ENCODE assay signal across 8 cellular contexts in genomic region chr6:167113935-167114910, GRCh38. TPM values are rescaled to one million over a fixed set of nuclear protein-coding genes. Genes with fewer than 3 reads are reported as not detected.
DNase-seq lines count a peak whose midpoint lies in the region; ATAC-seq, FAIRE-seq and TF ChIP-seq lines count a peak whose summit lies in the region.

No MANE protein-coding gene starts in this region.

- no peak overlapping the region for H4K91ac ChIP-seq in H1 (replicated peaks; ENCODE audit: insufficient read length, low read length)

- H3K56ac ChIP-seq in H1 (replicated peaks; ENCODE audit: insufficient read length, low read depth, low read length) = no peak overlapping the region

- H2BK15ac ChIP-seq in H1 (ENCODE audit: low read length) = 0 out of 2 replicates have a peak overlapping the region, but pooled peaks have one; percentile 14

- H3K4me3 ChIP-seq in GM12864 (ENCODE audit: low read depth, low read length) = peak overlapping the region; percentile 6; the same call in 1 of the 2 replicates
- no peak overlapping the region for H3K4me3 ChIP-seq in H1 (ENCODE audit: extremely low read depth in 1 of 4, insufficient read depth in 2 of 4, low read depth in 3 of 4, low read length in 4 of 4)

- no peak overlapping the region for H2BK5ac ChIP-seq in H1 (ENCODE audit: low read depth, low read length)

- H2AFZ ChIP-seq in H1 (ENCODE audit: low read length) = no peak overlapping the region

- no peak overlapping the region for H3K14ac ChIP-seq in H1 (ENCODE audit: insufficient read length)

- no peak overlapping the region for H3K9ac ChIP-seq in H1 (replicated peaks in 1 of 4; ENCODE audit: extremely low read depth in 1 of 4, low read depth in 3 of 4, low read length in 3 of 4)

- H2AK5ac ChIP-seq in H1 (ENCODE audit: low read depth, low read length) = no peak overlapping the region

- TF ChIP-seq EP300 in H1 (IDR thresholded peaks at IDR 0.05; ENCODE audit: borderline replicate concordance in 1 of 2, low read depth in 2 of 2, low read length in 2 of 2) = no peak

- H2BK20ac ChIP-seq in H1 (ENCODE audit: low read length) = no peak overlapping the region

- H3K79me2 ChIP-seq in H1 (ENCODE audit: control insufficient read depth in 1 of 2, insufficient read depth in 2 of 2, low read length in 2 of 2) = no peaks in the 10 kb centered on the region

- no peak overlapping the region for H3K18ac ChIP-seq in H1 (ENCODE audit: extremely low read depth, low read length)

- H3K36me3 ChIP-seq in H1 (ENCODE audit: control insufficient read depth in 2 of 4, insufficient read depth in 4 of 4, low read length in 3 of 4) = no peaks in the 10 kb centered on the region

- FAIRE-seq in H1 (lab: Jason Lieb, UNC) = no peak

- no peak overlapping the region for H3K4ac ChIP-seq in H1 (replicated peaks; ENCODE audit: insufficient read length, low read depth, low read length)

- no peaks in the 10 kb centered on the region for H3K23me2 ChIP-seq in H1 (ENCODE audit: low read depth, low read length)

- no peaks in the 10 kb centered on the region for H3K79me1 ChIP-seq in H1 (ENCODE audit: low read depth, low read length)

- CTCF ChIA-PET in H1 (lab: Charles Lee; ENCODE audit: partially characterized antibody) = interaction anchor here (0.6 to 1.6 kb wide), 6 partner anchors 8 to 424 kb away, joined by 3 read pairs; no protein-coding TSS in a partner anchor

- H3K27me3 ChIP-seq in H1 (replicated peaks in 1 of 4; ENCODE audit: control insufficient read depth in 3 of 4, extremely low read depth in 1 of 4, insufficient read depth in 3 of 4, low read length in 3 of 4) = no peaks in the 10 kb centered on the region

- no peak overlapping the region for H3K23ac ChIP-seq in H1 (ENCODE audit: insufficient read length)

- H4K8ac ChIP-seq in H1 (ENCODE audit: extremely low read depth, insufficient read depth, low read length) = no peak overlapping the region

- H3K4me1 ChIP-seq in H1 (replicated peaks in 1 of 4; ENCODE audit: control insufficient read depth in 3 of 4, insufficient read depth in 4 of 4, low read length in 3 of 4) = peaks cover 0 to 5% (median 0%) of the 10 kb centered on the region in 4 experiments; a peak in 3 of 7 replicates

- TF ChIP-seq CTCF in GM12864 (IDR thresholded peaks at IDR 0.05; ENCODE audit: low read depth, low read length, missing control alignments) = no peak
- TF ChIP-seq CTCF in H1 (IDR thresholded peaks at IDR 0.05; ENCODE audit: control extremely low read depth in 1 of 3, insufficient read depth in 1 of 3, low read depth in 1 of 3, low read length in 3 of 3) = no peak

- DNase-seq in GM12864 (ENCODE audit: low read depth) = peak; percentile 92
- no peak for DNase-seq in H1 (ENCODE audit: low read depth in 1 of 2, low spot score in 2 of 2)
- no peak for DNase-seq in NCI-H146 treated with DMSO at 0.1 percent for 48 hours (lab: John Stamatoyannopoulos, UW; ENCODE audit: unreplicated experiment)
- no peak for DNase-seq in NCI-H2107 (lab: John Stamatoyannopoulos, UW)
- DNase-seq in DMS 273 treated with DMSO at 0.1 percent for 48 hours (lab: John Stamatoyannopoulos, UW) = no peak
- no peak for DNase-seq in DMS79 treated with DMSO at 0.1 percent for 48 hours (lab: John Stamatoyannopoulos, UW)

- no peak overlapping the region for H3K4me2 ChIP-seq in H1 (ENCODE audit: insufficient read depth in 1 of 2, low read depth in 2 of 2, low read length in 2 of 2)

- no peak for TF ChIP-seq POLR2A in H1 (IDR thresholded peaks at IDR 0.05; ENCODE audit: control extremely low read depth in 1 of 2, low read depth in 2 of 2, low read length in 2 of 2)

- no peak overlapping the region for H3K27ac ChIP-seq in H1 (ENCODE audit: low read depth, low read length)

- no peak overlapping the region for H2BK120ac ChIP-seq in H1 (replicated peaks; ENCODE audit: low read depth, low read length)

- H2BK12ac ChIP-seq in H1 (ENCODE audit: low read depth, low read length) = peak overlapping the region; percentile 32; the same call in 1 of the 2 replicates

- TF ChIP-seq RAD21 in H1 (IDR thresholded peaks at IDR 0.05 in 1 of 2, conservative IDR thresholded peaks at IDR 0.05 in 1 of 2; ENCODE audit: low read depth in 2 of 2, low read length in 2 of 2) = no peak

- POLR2A ChIA-PET in H1 (lab: Charles Lee; ENCODE audit: partially characterized antibody) = interaction anchor here (1.0 kb wide), 1 partner anchor 49 kb away, joined by 3 read pairs; no protein-coding TSS in a partner anchor

- no peaks in the 10 kb centered on the region for H4K20me1 ChIP-seq in H1 (replicated peaks in 1 of 2; ENCODE audit: control insufficient read depth in 1 of 2, insufficient read depth in 2 of 2, low read length in 2 of 2)

- WGBS in H1 (ENCODE audit: extremely low coverage in 1 of 2, insufficient coverage in 1 of 2, insufficient read length in 1 of 2, insufficient replicate concordance in 2 of 2, low coverage in 1 of 2, low lambda C conversion rate in 2 of 2, missing lambda C conversion rate in 1 of 2), 2 experiments = 86% methylated on average over 24 of the region's 25 CpGs; no CpG with 5 or more reads in 1 of the 2 experiments

- ATAC-seq in GM19467 (IDR thresholded peaks at IDR 0.05; ENCODE audit: unreplicated experiment) = peak; percentile 87
- ATAC-seq in HG03457 (IDR thresholded peaks at IDR 0.05; ENCODE audit: unreplicated experiment) = peak; percentile 79

- H4K5ac ChIP-seq in H1 (ENCODE audit: insufficient read length, low read depth, low read length) = no peak overlapping the region

- no peaks in the 10 kb centered on the region for H3K9me3 ChIP-seq in H1 (ENCODE audit: insufficient read depth in 2 of 2, low read depth in 1 of 2, low read length in 1 of 2)

TF ChIP-seq in H1, 55 proteins besides CTCF, POLR2A, EP300 and RAD21:
- no peak for TF ChIP-seq SAP30 (IDR thresholded peaks at IDR 0.05; ENCODE audit: insufficient read depth, insufficient replicate concordance, low read length)
- TF ChIP-seq ZNF274 (IDR thresholded peaks at IDR 0.05; ENCODE audit: borderline replicate concordance, extremely low read depth, low read length) = no peak
- no peak for TF ChIP-seq EZH2 (IDR thresholded peaks at IDR 0.05; ENCODE audit: low read depth, low read length, severe bottlenecking)
- TF ChIP-seq RXRA (IDR thresholded peaks at IDR 0.05; ENCODE audit: insufficient read depth, low read depth, low read length) = no peak
- TF ChIP-seq KDM5A (IDR thresholded peaks at IDR 0.05; ENCODE audit: low read length) = no peak
- TF ChIP-seq CBX8 (IDR thresholded peaks at IDR 0.05; ENCODE audit: borderline replicate concordance, low read depth, low read length) = no peak
- TF ChIP-seq YY1 (IDR thresholded peaks at IDR 0.05; ENCODE audit: low read depth, low read length) = no peak
- no peak for TF ChIP-seq FOSL1 (IDR thresholded peaks at IDR 0.05; ENCODE audit: insufficient read depth, low read depth, low read length)
- TF ChIP-seq ATF3 (IDR thresholded peaks at IDR 0.05; ENCODE audit: insufficient read depth, low read depth, low read length) = no peak

RNA-seq across cellular contexts. Expression of gene CCR6, which starts 8.7 kb away (rescaled TPM):
- total RNA-seq in H1 (2021; fragmentation: NEBNext Ultra II Directional; extraction: Animal tissue kit (Norgen Biotek cat#: 25700)) = not detected in 2 replicates
- 0.06 and 0.27 TPM in 2 replicates for polyA plus RNA-seq in H1 (2011; rRNA removed)
- not detected for polyA plus RNA-seq in H1 (2011; cell fraction: cytosol; rRNA removed)
- not detected for polyA plus RNA-seq in H1 (2011; cell fraction: nucleus; rRNA removed)
- polyA plus RNA-seq in H1 (2012, experiment 1 of 2) = not detected in 4 replicates
- polyA plus RNA-seq in H1 (2012, experiment 2 of 2) = not detected
- polyA plus RNA-seq in H1 (2013, experiment 1 of 2) = not detected
- not detected for polyA plus RNA-seq in H1 (2013, experiment 2 of 2)
- not detected in 2 replicates for polyA minus RNA-seq in H1 (2011; rRNA and poly(A)+ RNA removed)
- polyA minus RNA-seq in H1 (2011; cell fraction: cytosol; rRNA and poly(A)+ RNA removed) = not detected
- not detected for polyA minus RNA-seq in H1 (2011; cell fraction: nucleus; rRNA and poly(A)+ RNA removed)

RNA-seq across cellular contexts. Expression of gene GPR31, which starts 43.6 kb away (rescaled TPM):
- total RNA-seq in H1 (2021; fragmentation: NEBNext Ultra II Directional; extraction: Animal tissue kit (Norgen Biotek cat#: 25700)) = not detected in 2 replicates
- polyA plus RNA-seq in H1 (2011; rRNA removed) = not detected in 2 replicates
- polyA plus RNA-seq in H1 (2011; cell fraction: cytosol; rRNA removed) = not detected
- not detected for polyA plus RNA-seq in H1 (2011; cell fraction: nucleus; rRNA removed)
- not detected in 4 replicates for polyA plus RNA-seq in H1 (2012, experiment 1 of 2)
- not detected for polyA plus RNA-seq in H1 (2012, experiment 2 of 2)
- polyA plus RNA-seq in H1 (2013, experiment 1 of 2) = not detected
- polyA plus RNA-seq in H1 (2013, experiment 2 of 2) = not detected
- polyA minus RNA-seq in H1 (2011; rRNA and poly(A)+ RNA removed) = not detected in 2 replicates
- polyA minus RNA-seq in H1 (2011; cell fraction: cytosol; rRNA and poly(A)+ RNA removed) = not detected
- not detected for polyA minus RNA-seq in H1 (2011; cell fraction: nucleus; rRNA and poly(A)+ RNA removed)
